In genomic region chr2:112481050-112481527, GRCh38 we compare ENCODE assay signal across 8 cellular contexts. TPM values are rescaled to one million over a fixed set of nuclear protein-coding genes. Genes with fewer than 3 reads are reported as not detected.
A peak's percentile ranks its signal among the peaks of the same experiment; 100 is the strongest.
DNase-seq lines count a peak whose midpoint lies in the region; ATAC-seq, FAIRE-seq and TF ChIP-seq lines count a peak whose summit lies in the region.

No MANE protein-coding gene starts in this region.

- H3K27me3 ChIP-seq in keratinocyte (ENCODE audit: control insufficient read depth, extremely low read depth, insufficient read depth, low read length): no peaks in the 10 kb centered on the region

- H3K4me1 ChIP-seq in keratinocyte (ENCODE audit: control insufficient read depth, extremely low read depth, insufficient read depth, low read length): peaks cover 16% of the 10 kb centered on the region

- intact Hi-C loops in activated B cell treated with CpG ODN at 0.5 μM for 24 hours (cut with micrococcal nuclease): loop anchor here (1.0 to 5.0 kb wide), 7 partner anchors 61 to 599 kb away; partner anchors contain the start of genes ANAPC1, POLR1B, SLC20A1 and ZC3H6

- H3K9me3 Mint-ChIP-seq in activated B cell treated with CpG ODN at 0.5 μM for 24 hours: no peaks in the 10 kb centered on the region

- FAIRE-seq in keratinocyte (lab: Jason Lieb, UNC): no peak

- H2AFZ ChIP-seq in keratinocyte (ENCODE audit: control insufficient read depth, low read length): peak overlapping the region; percentile 90

- H3K9me3 ChIP-seq in keratinocyte (ENCODE audit: control insufficient read depth, low read depth, low read length): no peaks in the 10 kb centered on the region

- H3K9ac ChIP-seq in keratinocyte (ENCODE audit: control insufficient read depth, extremely low read depth, insufficient read depth, low read length): peak overlapping the region; percentile 70

- in situ Hi-C loops in ACHN (cut with HindIII; ENCODE audit: low pct_ligation_motif_present, low pct_unique_long_range_greater_than_20kb, low sequenced_read_pairs): no loop called here

- H3K27me3 Mint-ChIP-seq in activated B cell treated with CpG ODN at 0.5 μM for 24 hours: no peaks in the 10 kb centered on the region

- H3K27ac ChIP-seq in caudate nucleus (ENCODE audit: low read depth, low read length) (peak overlapping the region; percentile 83), keratinocyte (ENCODE audit: control insufficient read depth, insufficient read depth, low read length) (peak overlapping the region; percentile 1)

- H3K79me2 ChIP-seq in keratinocyte (ENCODE audit: control insufficient read depth, insufficient read depth, low read length): peaks cover 31% of the 10 kb centered on the region

- peak; percentile 89 for DNase-seq in ACHN
- DNase-seq in NCI-H2227 (lab: John Stamatoyannopoulos, UW; ENCODE audit: unreplicated experiment): peak; percentile 88
- peak; percentile 71 for DNase-seq in activated B cell treated with CpG ODN at 0.5 μM for 24 hours
- peak in 60 of 61 donors; percentile 24 to 92 (median 75) for DNase-seq in caudate nucleus (lab: John Stamatoyannopoulos, UW)
- DNase-seq in keratinocyte (ENCODE audit: low read depth, low spot score): no peak
- DNase-seq in stimulated activated CD4-positive, alpha-beta T cell treated with anti-CD3 and anti-CD28 coated beads, Interleukin-12 subunit alpha, Interleukin-12 subunit beta, amount 100 ng/mL, for 48 hours (ENCODE audit: low read depth in 2 of 3, low spot score in 1 of 3): peak; percentile 73 to 78 (median 75)

- H3K4me3 ChIP-seq in keratinocyte (ENCODE audit: control insufficient read depth in 2 of 3, extremely low read depth in 1 of 3, insufficient read depth in 2 of 3, low read depth in 1 of 3, low read length in 3 of 3): peak overlapping the region; percentile 46 to 78 (median 77)

- dilution Hi-C loops in keratinocyte (cut with MboI; ENCODE audit: extremely low pct_ligation_motif_present, low sequenced_read_pairs): no loop called here

- H3K4me2 ChIP-seq in keratinocyte (ENCODE audit: control insufficient read depth, extremely low read depth, insufficient read depth, low read depth, low read length): peak overlapping the region; percentile 98

- peaks cover 22% of the 10 kb centered on the region for H3K4me1 Mint-ChIP-seq in activated B cell treated with CpG ODN at 0.5 μM for 24 hours

- CTCF ChIA-PET in activated B cell treated with CpG ODN at 0.5 μM for 24 hours (lab: Charles Lee): interaction anchor here (0.6 to 2.2 kb wide), 7 partner anchors 11 to 360 kb away, joined by 3 to 13 read pairs (median 6); partner anchors contain the start of gene CHCHD5

- H3K27ac Mint-ChIP-seq in activated B cell treated with CpG ODN at 0.5 μM for 24 hours: peak overlapping the region; percentile 97

- TF ChIP-seq CTCF in activated B cell treated with CpG ODN at 0.5 μM for 24 hours (IDR thresholded peaks at IDR 0.05) (no peak), keratinocyte (optimal IDR thresholded peaks at IDR 0.05 in 1 of 3, IDR thresholded peaks at IDR 0.05 in 1 of 3, conservative IDR thresholded peaks at IDR 0.05 in 1 of 3; ENCODE audit: extremely low read depth in 1 of 3, insufficient read depth in 2 of 3, low read length in 3 of 3) (peak; percentile 83 to 94 (median 89))

- H3K36me3 Mint-ChIP-seq in activated B cell treated with CpG ODN at 0.5 μM for 24 hours (ENCODE audit: low read depth): peaks cover 19% of the 10 kb centered on the region

- peak; percentile 54 for ATAC-seq in GM18861 (IDR thresholded peaks at IDR 0.05; ENCODE audit: unreplicated experiment)
- peak; percentile 56 for ATAC-seq in HG03097 (IDR thresholded peaks at IDR 0.05; ENCODE audit: low FRiP score, unreplicated experiment)
- ATAC-seq in activated B cell treated with CpG ODN at 0.5 μM for 24 hours (ENCODE audit: low read depth): peak; percentile 73

- peaks cover 1 to 8% of the 10 kb centered on the region in 2 experiments for H3K36me3 ChIP-seq in keratinocyte (ENCODE audit: control insufficient read depth in 2 of 2, extremely low read depth in 1 of 2, insufficient read depth in 2 of 2, low read length in 2 of 2)

- no peaks in the 10 kb centered on the region for H3K9me1 ChIP-seq in keratinocyte (ENCODE audit: control insufficient read depth, extremely low read depth, insufficient read depth, low read length)

- H4K20me1 ChIP-seq in keratinocyte (ENCODE audit: control insufficient read depth, extremely low read depth, insufficient read depth, low read length): no peaks in the 10 kb centered on the region

- peak overlapping the region; percentile 98 for H3K4me3 Mint-ChIP-seq in activated B cell treated with CpG ODN at 0.5 μM for 24 hours

- POLR2A ChIA-PET in activated B cell treated with CpG ODN at 0.5 μM for 24 hours (lab: Charles Lee): interaction anchor here (0.6 to 1.3 kb wide), 3 partner anchors 60 to 337 kb away, joined by 4 to 8 read pairs (median 6); partner anchors contain the start of gene CHCHD5

RNA-seq across cellular contexts. Expression of gene TTL, which starts 0.9 kb away (rescaled TPM):
- total RNA-seq in activated B cell treated with CpG ODN at 0.5 μM for 24 hours: 16.0 and 20.8 TPM in 2 replicates
- 27.6 to 37.9 TPM (median 28.6 TPM) in 3 replicates for polyA plus RNA-seq in keratinocyte
- 10.4 TPM for polyA plus RNA-seq in keratinocyte (2011; ENCODE audit: low read depth)
- polyA plus RNA-seq in keratinocyte (2011; cell fraction: cytosol; rRNA removed): 31.2 and 45.2 TPM in 2 replicates
- polyA plus RNA-seq in keratinocyte (2011; cell fraction: nucleus; rRNA removed): 37.9 and 39.6 TPM in 2 replicates
- polyA plus RNA-seq in keratinocyte (2012; ENCODE audit: low replicate concordance): 16.8 and 31.0 TPM in 2 replicates
- polyA minus RNA-seq in keratinocyte: 39.3 to 58.3 TPM (median 44.3 TPM) in 3 replicates
- polyA minus RNA-seq in keratinocyte (2011; cell fraction: cytosol; rRNA and poly(A)+ RNA removed): 38.8 TPM
- polyA minus RNA-seq in keratinocyte (2011; cell fraction: nucleus; rRNA and poly(A)+ RNA removed): 19.0 and 43.3 TPM in 2 replicates

RNA-seq across cellular contexts. Expression of gene RGPD8, which starts 47.6 kb away (rescaled TPM):
- total RNA-seq in activated B cell treated with CpG ODN at 0.5 μM for 24 hours: 16.4 and 26.6 TPM in 2 replicates
- polyA plus RNA-seq in keratinocyte: 1.7 to 2.4 TPM (median 1.8 TPM) in 3 replicates
- 4.3 TPM for polyA plus RNA-seq in keratinocyte (2011; ENCODE audit: low read depth)
- 0.53 and 1.1 TPM in 2 replicates for polyA plus RNA-seq in keratinocyte (2011; cell fraction: cytosol; rRNA removed)
- polyA plus RNA-seq in keratinocyte (2011; cell fraction: nucleus; rRNA removed): 7.9 and 10.0 TPM in 2 replicates
- 1.3 and 1.9 TPM in 2 replicates for polyA plus RNA-seq in keratinocyte (2012; ENCODE audit: low replicate concordance)
- 7.3 to 15.7 TPM in 2 of 3 replicates, not detected in the other for polyA minus RNA-seq in keratinocyte
- 2.9 TPM for polyA minus RNA-seq in keratinocyte (2011; cell fraction: cytosol; rRNA and poly(A)+ RNA removed)
- 12.5 and 23.0 TPM in 2 replicates for polyA minus RNA-seq in keratinocyte (2011; cell fraction: nucleus; rRNA and poly(A)+ RNA removed)
